Comparison of ENCODE assay signal across 9 cellular contexts in the genomic region with DNA sequence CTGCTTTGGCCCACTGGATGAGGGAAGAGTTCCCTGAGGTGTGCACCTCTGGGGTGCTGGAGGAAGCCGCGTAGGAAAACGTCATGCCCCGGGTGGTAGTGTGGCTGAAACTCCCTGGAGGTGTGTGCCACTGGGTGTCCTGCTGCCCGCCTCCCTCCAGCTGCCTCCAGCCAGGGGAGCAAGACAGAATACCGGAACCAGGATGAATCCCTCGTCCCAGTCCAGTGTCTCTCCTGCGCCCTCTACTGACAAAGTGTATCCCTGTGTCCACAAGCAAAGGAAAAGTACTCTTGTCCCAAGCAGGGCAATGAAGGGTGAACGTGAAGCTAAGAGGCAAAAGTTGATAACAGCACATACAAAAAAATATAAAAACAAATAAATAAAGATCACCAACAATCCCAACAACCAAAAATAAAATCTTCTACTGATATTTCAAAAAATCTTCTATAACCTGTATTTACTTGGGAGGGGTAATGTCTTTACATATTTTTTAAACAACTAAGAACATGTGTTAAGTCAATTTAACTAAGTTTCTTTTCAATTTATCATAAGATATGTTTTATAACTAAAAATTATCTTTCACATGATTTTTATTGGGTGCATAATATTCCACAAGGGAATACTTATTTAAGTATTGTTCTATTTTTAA.
DNase-seq lines count a peak whose midpoint lies in the region; ATAC-seq and TF ChIP-seq lines count a peak whose summit lies in the region.
"Had no signal": no experiment of that assay in that cellular context is flagged by ENCODE, and none has a peak within 500 bp of the region (broad histone marks: within the 10 kb centered on the region; RNA-seq: fewer than 3 reads in every experiment).

No MANE protein-coding gene starts in this region.

- no peaks in the 10 kb centered on the region for H3F3A ChIP-seq in GM23338 (replicated peaks; ENCODE audit: low read depth)

- no peaks in the 10 kb centered on the region; the same call in 1 of the 2 replicates for H3K79me2 ChIP-seq in GM23338 (replicated peaks; ENCODE audit: insufficient read depth)

- H3K4me3 ChIP-seq in AG10803 (ENCODE audit: low read length) (no peak overlapping the region), GM23338 (no peak overlapping the region), RWPE2 (ENCODE audit: severe bottlenecking) (no peak overlapping the region)
- H3K4me3 ChIP-seq: tibial nerve had no signal

- no peak overlapping the region for H2AFZ ChIP-seq in GM23338

- H3K36me3 ChIP-seq in GM23338 (ENCODE audit: insufficient read depth), result no peaks in the 10 kb centered on the region
- no peaks in the 10 kb centered on the region for H3K36me3 ChIP-seq in RWPE2 (ENCODE audit: low read depth)
- H3K36me3 ChIP-seq: tibial nerve had no signal

- H3K4me2 ChIP-seq in GM23338, result no peak overlapping the region

- H3K4me1 ChIP-seq in GM23338 (ENCODE audit: insufficient read depth) (no peaks in the 10 kb centered on the region), RWPE2 (ENCODE audit: insufficient read depth, poor library complexity, severe bottlenecking) (no peaks in the 10 kb centered on the region)
- H3K4me1 ChIP-seq: tibial nerve had no signal

- H3K27ac Mint-ChIP-seq in GM23338, result no peak overlapping the region
- H3K27ac Mint-ChIP-seq in stimulated activated memory B cell treated with anti-CD40 and anti-IgM and Interleukin-4, amounts not matched to agents 10 μg/mL and 1 μg/mL and 100 μg/mL, for 72 hours, result no peak overlapping the region

- TF ChIP-seq CTCF in AG10803 (conservative IDR thresholded peaks at IDR 0.05; ENCODE audit: low read length) (peak; percentile 70), GM23338 (conservative IDR thresholded peaks at IDR 0.05; ENCODE audit: low read depth in 2 of 2) (peak; percentile 84 to 93), RWPE2 (IDR thresholded peaks at IDR 0.05; ENCODE audit: poor library complexity, severe bottlenecking) (peak; percentile 94)

- H3K27me3 ChIP-seq in GM23338 (ENCODE audit: insufficient read depth) (no peaks in the 10 kb centered on the region), RWPE2 (ENCODE audit: insufficient read depth, poor library complexity, severe bottlenecking) (peaks cover 5% of the 10 kb centered on the region)
- H3K27me3 ChIP-seq: tibial nerve had no signal

- H3K27ac ChIP-seq in GM23338 (ENCODE audit: low read depth) (no peak overlapping the region), RWPE2 (ENCODE audit: poor library complexity, severe bottlenecking) (no peak overlapping the region)
- H3K27ac ChIP-seq: tibial nerve had no signal

- ATAC-seq in GM23338, result peak; percentile 90
- peak; percentile 70 for ATAC-seq in RWPE2 (ENCODE audit: low read depth)
- ATAC-seq in stimulated activated memory B cell treated with anti-CD40 and anti-IgM and Interleukin-4, amounts not matched to agents 10 μg/mL and 1 μg/mL and 100 μg/mL, for 72 hours, result no peak
- no peak for ATAC-seq in GM21423 (IDR thresholded peaks at IDR 0.05; ENCODE audit: unreplicated experiment)

- H3K27me3 Mint-ChIP-seq in GM23338 (ENCODE audit: insufficient read depth, low read depth, poor library complexity), result no peaks in the 10 kb centered on the region
- H3K27me3 Mint-ChIP-seq in stimulated activated memory B cell treated with anti-CD40 and anti-IgM and Interleukin-4, amounts not matched to agents 10 μg/mL and 1 μg/mL and 100 μg/mL, for 72 hours, result peaks cover 22% of the 10 kb centered on the region

- H3K36me3 Mint-ChIP-seq in GM23338 (ENCODE audit: low read depth), result peaks cover 26% of the 10 kb centered on the region
- no peaks in the 10 kb centered on the region for H3K36me3 Mint-ChIP-seq in stimulated activated memory B cell treated with anti-CD40 and anti-IgM and Interleukin-4, amounts not matched to agents 10 μg/mL and 1 μg/mL and 100 μg/mL, for 72 hours

- H3K9me2 ChIP-seq in GM23338 (ENCODE audit: insufficient read depth), result no peaks in the 10 kb centered on the region

- no peak overlapping the region for H3K4me3 Mint-ChIP-seq in GM23338
- no peak overlapping the region for H3K4me3 Mint-ChIP-seq in stimulated activated memory B cell treated with anti-CD40 and anti-IgM and Interleukin-4, amounts not matched to agents 10 μg/mL and 1 μg/mL and 100 μg/mL, for 72 hours

- peaks cover 6% of the 10 kb centered on the region for H3K4me1 Mint-ChIP-seq in GM23338
- no peaks in the 10 kb centered on the region for H3K4me1 Mint-ChIP-seq in stimulated activated memory B cell treated with anti-CD40 and anti-IgM and Interleukin-4, amounts not matched to agents 10 μg/mL and 1 μg/mL and 100 μg/mL, for 72 hours

- DNase-seq in AG10803 (ENCODE audit: low read depth), result peak; percentile 39
- DNase-seq in GM23338 (ENCODE audit: low spot score), result peak; percentile 90
- DNase-seq in RWPE2 (ENCODE audit: low spot score), result no peak
- peak; percentile 40 for DNase-seq in iPS DF 19.7 (ENCODE audit: low read depth, low spot score)
- DNase-seq in NCI-H1105 (lab: John Stamatoyannopoulos, UW), result no peak
- DNase-seq in DMS153 (lab: John Stamatoyannopoulos, UW), result no peak

- no peaks in the 10 kb centered on the region for H3K9me3 ChIP-seq in RWPE2 (ENCODE audit: severe bottlenecking)

- H4K20me1 ChIP-seq in GM23338 (replicated peaks; ENCODE audit: insufficient read depth), result no peaks in the 10 kb centered on the region

- H3K9me3 Mint-ChIP-seq in GM23338, result peaks cover 7% of the 10 kb centered on the region; the same call in 2 of the 3 replicates
- H3K9me3 Mint-ChIP-seq in stimulated activated memory B cell treated with anti-CD40 and anti-IgM and Interleukin-4, amounts not matched to agents 10 μg/mL and 1 μg/mL and 100 μg/mL, for 72 hours, result peaks cover 5% of the 10 kb centered on the region

TF ChIP-seq in GM23338, 12 proteins besides CTCF, POLR2A, EP300 and RAD21:
- TF ChIP-seq ZNF331 (CRISPR knock-in tag; IDR thresholded peaks at IDR 0.05; ENCODE audit: low read depth), result peak; percentile 42; the same call in 1 of the 2 replicates
- TF ChIP-seq, protein P1, sequence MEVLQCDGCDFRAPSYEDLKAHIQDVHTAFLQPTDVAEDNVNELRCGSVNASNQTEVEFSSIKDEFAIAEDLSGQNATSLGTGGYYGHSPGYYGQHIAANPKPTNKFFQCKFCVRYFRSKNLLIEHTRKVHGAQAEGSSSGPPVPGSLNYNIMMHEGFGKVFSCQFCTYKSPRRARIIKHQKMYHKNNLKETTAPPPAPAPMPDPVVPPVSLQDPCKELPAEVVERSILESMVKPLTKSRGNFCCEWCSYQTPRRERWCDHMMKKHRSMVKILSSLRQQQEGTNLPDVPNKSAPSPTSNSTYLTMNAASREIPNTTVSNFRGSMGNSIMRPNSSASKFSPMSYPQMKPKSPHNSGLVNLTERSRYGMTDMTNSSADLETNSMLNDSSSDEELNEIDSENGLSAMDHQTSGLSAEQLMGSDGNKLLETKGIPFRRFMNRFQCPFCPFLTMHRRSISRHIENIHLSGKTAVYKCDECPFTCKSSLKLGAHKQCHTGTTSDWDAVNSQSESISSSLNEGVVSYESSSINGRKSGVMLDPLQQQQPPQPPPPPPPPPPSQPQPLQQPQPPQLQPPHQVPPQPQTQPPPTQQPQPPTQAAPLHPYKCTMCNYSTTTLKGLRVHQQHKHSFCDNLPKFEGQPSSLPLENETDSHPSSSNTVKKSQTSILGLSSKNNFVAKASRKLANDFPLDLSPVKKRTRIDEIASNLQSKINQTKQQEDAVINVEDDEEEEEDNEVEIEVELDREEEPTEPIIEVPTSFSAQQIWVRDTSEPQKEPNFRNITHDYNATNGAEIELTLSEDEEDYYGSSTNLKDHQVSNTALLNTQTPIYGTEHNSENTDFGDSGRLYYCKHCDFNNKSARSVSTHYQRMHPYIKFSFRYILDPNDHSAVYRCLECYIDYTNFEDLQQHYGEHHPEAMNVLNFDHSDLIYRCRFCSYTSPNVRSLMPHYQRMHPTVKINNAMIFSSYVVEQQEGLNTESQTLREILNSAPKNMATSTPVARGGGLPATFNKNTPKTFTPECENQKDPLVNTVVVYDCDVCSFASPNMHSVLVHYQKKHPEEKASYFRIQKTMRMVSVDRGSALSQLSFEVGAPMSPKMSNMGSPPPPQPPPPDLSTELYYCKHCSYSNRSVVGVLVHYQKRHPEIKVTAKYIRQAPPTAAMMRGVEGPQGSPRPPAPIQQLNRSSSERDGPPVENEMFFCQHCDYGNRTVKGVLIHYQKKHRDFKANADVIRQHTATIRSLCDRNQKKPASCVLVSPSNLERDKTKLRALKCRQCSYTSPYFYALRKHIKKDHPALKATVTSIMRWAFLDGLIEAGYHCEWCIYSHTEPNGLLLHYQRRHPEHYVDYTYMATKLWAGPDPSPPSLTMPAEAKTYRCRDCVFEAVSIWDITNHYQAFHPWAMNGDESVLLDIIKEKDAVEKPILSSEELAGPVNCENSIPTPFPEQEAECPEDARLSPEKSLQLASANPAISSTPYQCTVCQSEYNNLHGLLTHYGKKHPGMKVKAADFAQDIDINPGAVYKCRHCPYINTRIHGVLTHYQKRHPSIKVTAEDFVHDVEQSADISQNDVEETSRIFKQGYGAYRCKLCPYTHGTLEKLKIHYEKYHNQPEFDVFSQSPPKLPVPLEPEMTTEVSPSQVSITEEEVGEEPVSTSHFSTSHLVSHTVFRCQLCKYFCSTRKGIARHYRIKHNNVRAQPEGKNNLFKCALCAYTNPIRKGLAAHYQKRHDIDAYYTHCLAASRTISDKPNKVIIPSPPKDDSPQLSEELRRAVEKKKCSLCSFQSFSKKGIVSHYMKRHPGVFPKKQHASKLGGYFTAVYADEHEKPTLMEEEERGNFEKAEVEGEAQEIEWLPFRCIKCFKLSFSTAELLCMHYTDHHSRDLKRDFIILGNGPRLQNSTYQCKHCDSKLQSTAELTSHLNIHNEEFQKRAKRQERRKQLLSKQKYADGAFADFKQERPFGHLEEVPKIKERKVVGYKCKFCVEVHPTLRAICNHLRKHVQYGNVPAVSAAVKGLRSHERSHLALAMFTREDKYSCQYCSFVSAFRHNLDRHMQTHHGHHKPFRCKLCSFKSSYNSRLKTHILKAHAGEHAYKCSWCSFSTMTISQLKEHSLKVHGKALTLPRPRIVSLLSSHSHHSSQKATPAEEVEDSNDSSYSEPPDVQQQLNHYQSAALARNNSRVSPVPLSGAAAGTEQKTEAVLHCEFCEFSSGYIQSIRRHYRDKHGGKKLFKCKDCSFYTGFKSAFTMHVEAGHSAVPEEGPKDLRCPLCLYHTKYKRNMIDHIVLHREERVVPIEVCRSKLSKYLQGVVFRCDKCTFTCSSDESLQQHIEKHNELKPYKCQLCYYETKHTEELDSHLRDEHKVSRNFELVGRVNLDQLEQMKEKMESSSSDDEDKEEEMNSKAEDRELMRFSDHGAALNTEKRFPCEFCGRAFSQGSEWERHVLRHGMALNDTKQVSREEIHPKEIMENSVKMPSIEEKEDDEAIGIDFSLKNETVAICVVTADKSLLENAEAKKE (CRISPR knock-in tag; IDR thresholded peaks at IDR 0.05), result no peak

Comparison
In these comparisons a context has a peak if more than half of its experiments do, and no peak if none do; other contexts are left out.
1. DNase-seq: peak in AG10803 (single experiment), GM23338 (single experiment) and iPS DF 19.7 (single experiment); none in RWPE2 (single experiment), NCI-H1105 (single experiment) and DMS153 (single experiment).
2. ATAC-seq: peak in GM23338 (single experiment) and RWPE2 (single experiment); none in stimulated activated memory B cell treated with anti-CD40 and anti-IgM and Interleukin-4, amounts not matched to agents 10 μg/mL and 1 μg/mL and 100 μg/mL, for 72 hours (single experiment) and GM21423 (single experiment).
3. Peak in every context shown above with its lines, with median percentiles within 50 percentile points of each other: CTCF ChIP-seq.